Comparison of ENCODE assay signal across 1 cellular context in genomic region chr22:28911777-28912669, GRCh38.
TF ChIP-seq lines count a peak whose summit lies in the region.

No MANE protein-coding gene starts in this region.

TF ChIP-seq in GM23338, 12 proteins besides CTCF, POLR2A, EP300 and RAD21 (continued from another document):
- no peak for TF ChIP-seq REST (IDR thresholded peaks at IDR 0.05; ENCODE audit: unreplicated experiment)
